In the genomic region with DNA sequence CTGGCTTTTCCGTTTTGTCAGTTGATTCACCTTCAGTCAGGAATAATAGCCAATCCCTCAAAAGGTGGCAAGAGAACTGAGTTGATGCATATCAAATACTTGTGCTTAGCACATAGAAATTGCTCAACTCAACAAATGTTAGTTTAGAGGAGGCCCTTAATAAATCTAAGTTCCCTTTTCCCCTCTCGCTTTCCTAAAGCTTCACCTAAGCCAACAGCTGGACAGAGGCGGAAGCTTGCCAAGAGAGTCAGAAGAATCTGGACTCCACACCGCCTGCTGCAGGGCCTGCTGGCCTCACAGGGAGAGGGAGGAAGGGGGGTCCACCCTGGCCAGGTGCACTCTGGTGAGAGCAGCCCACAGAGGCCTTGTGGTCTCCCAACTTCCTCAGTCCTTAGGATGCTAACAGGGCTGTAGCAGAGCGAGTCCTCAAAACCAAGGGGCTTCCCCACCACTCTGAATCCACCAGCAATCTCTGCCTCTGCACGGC, we compare ENCODE assay signal across 8 cellular contexts.
DNase-seq lines count a peak whose midpoint lies in the region; ATAC-seq and TF ChIP-seq lines count a peak whose summit lies in the region.

No MANE protein-coding gene starts in this region.

- ATAC-seq in GM19452 (IDR thresholded peaks at IDR 0.05; ENCODE audit: unreplicated experiment), result peak; percentile 53
- ATAC-seq in mucosa of descending colon, result peak; percentile 41

- H3K9me3 ChIP-seq in mucosa of descending colon, result no peaks in the 10 kb centered on the region

- H3K4me1 ChIP-seq in mucosa of descending colon (ENCODE audit: low read depth), result peaks cover 27% of the 10 kb centered on the region

- H3K4me3 ChIP-seq in AG10803 (ENCODE audit: low read length) (no peak overlapping the region), astrocyte of the cerebellum (ENCODE audit: low read depth, low read length) (no peak overlapping the region), mucosa of descending colon (no peak overlapping the region)

- H3K36me3 ChIP-seq in mucosa of descending colon (ENCODE audit: low read depth), result no peaks in the 10 kb centered on the region

- DNase-seq in AG10803 (ENCODE audit: low read depth) (peak; percentile 64), KBM-7 (peak; percentile 69), astrocyte of the cerebellum (ENCODE audit: low read depth) (peak; percentile 39), mucosa of descending colon (peak; percentile 54 to 69 (median 56)), DMS53 (lab: John Stamatoyannopoulos, UW) (no peak)
- no peak for DNase-seq in stimulated activated naive CD4-positive, alpha-beta T cell (lab: John Stamatoyannopoulos, UW)
- DNase-seq in stimulated activated CD4-positive, alpha-beta T cell treated with anti-CD3 and anti-CD28 coated beads, Interleukin-4, amount 100 ng/mL, for 4 hours, result no peak

- in situ Hi-C loops in KBM-7 (cut with MboI; ENCODE audit: low pct_unique_long_range_greater_than_20kb, low sequenced_read_pairs), result no loop called here
- in situ Hi-C loops in astrocyte of the cerebellum (cut with HindIII; ENCODE audit: low sequenced_read_pairs), result no loop called here

- intact Hi-C loops in mucosa of descending colon (cut with DNase I, micrococcal nuclease), result no loop called here

- TF ChIP-seq CTCF in AG10803 (conservative IDR thresholded peaks at IDR 0.05; ENCODE audit: low read length) (no peak), astrocyte of the cerebellum (IDR thresholded peaks at IDR 0.05; ENCODE audit: low read depth, low read length, missing control alignments) (no peak), mucosa of descending colon (IDR thresholded peaks at IDR 0.05) (no peak)

Comparison
In these comparisons a context has a peak if more than half of its experiments do, and no peak if none do; other contexts are left out.
1. DNase-seq: peak in AG10803 (single experiment), KBM-7 (single experiment), astrocyte of the cerebellum (single experiment) and mucosa of descending colon (3 of 3); none in stimulated activated naive CD4-positive, alpha-beta T cell (0 of 6), stimulated activated CD4-positive, alpha-beta T cell treated with anti-CD3 and anti-CD28 coated beads, Interleukin-4, amount 100 ng/mL, for 4 hours (0 of 2) and DMS53 (single experiment).